ENCODE assay signal across 8 cellular contexts in genomic region chr22:41204992-41205900, GRCh38. TPM values are rescaled to one million over a fixed set of nuclear protein-coding genes. Genes with fewer than 3 reads are reported as not detected.
DNase-seq lines count a peak whose midpoint lies in the region; ATAC-seq and TF ChIP-seq lines count a peak whose summit lies in the region.

L3MBTL2 (plus strand) TSS chr22:41205312; CDS start chr22:41205363, 51 bp downstream.

- H3K4me1 ChIP-seq in SK-N-SH (ENCODE audit: control insufficient read depth in 1 of 2, insufficient read depth in 2 of 2, low read depth in 1 of 2, low read length in 1 of 2), result peaks cover 0 to 4% of the 10 kb centered on the region in 2 experiments; a peak in 1 of 4 replicates

- no peaks in the 10 kb centered on the region for H4K20me1 ChIP-seq in SK-N-SH (ENCODE audit: insufficient read depth)

- peak within 1 kb of the TSS; percentile 76 for H3K4me2 ChIP-seq in SK-N-SH

- ATAC-seq in HG02571 (IDR thresholded peaks at IDR 0.05; ENCODE audit: unreplicated experiment), result peak; percentile 96

- WGBS in SK-N-SH (ENCODE audit: low lambda C conversion rate), result 6% methylated on average over 14 of the region's 47 CpGs

- DNase-seq in GM04504 (ENCODE audit: low read depth), result peak; percentile 91
- peak; percentile 97 for DNase-seq in NCI-H1048 (lab: John Stamatoyannopoulos, UW)
- peak; percentile 90 for DNase-seq in SK-N-SH
- DNase-seq in activated naive CD4-positive, alpha-beta T cell treated with anti-CD3 and anti-CD28 coated beads, Interleukin-2, amount 50 U/mL, for 16 hours, result peak; percentile 99
- peak; percentile 99 for DNase-seq in germinal center (ENCODE audit: low spot score)
- peak; percentile 76 for DNase-seq in non-pigmented ciliary epithelial cell (ENCODE audit: low read depth)
- DNase-seq in superior temporal gyrus (ENCODE audit: extremely low spot score), result peak; percentile 99

- TF ChIP-seq RAD21 in SK-N-SH (IDR thresholded peaks at IDR 0.05; ENCODE audit: low read length), result no peak

- no peaks in the 10 kb centered on the region for H3K9me3 ChIP-seq in SK-N-SH

- H2AFZ ChIP-seq in SK-N-SH (ENCODE audit: low read depth), result peak within 1 kb of the TSS; percentile 72; the same call in 1 of the 2 replicates

- no peaks in the 10 kb centered on the region for H3K27me3 ChIP-seq in SK-N-SH (ENCODE audit: insufficient read depth)

- TF ChIP-seq EP300 in SK-N-SH (IDR thresholded peaks at IDR 0.05; ENCODE audit: borderline replicate concordance in 1 of 2, low read depth in 1 of 2, low read length in 1 of 2), result no peak

- TF ChIP-seq CTCF in SK-N-SH (IDR thresholded peaks at IDR 0.05), result no peak

- H3K4me3 ChIP-seq in SK-N-SH (ENCODE audit: low read depth in 2 of 2, low read length in 1 of 2), result peak within 1 kb of the TSS; percentile 60 to 70

- H3K36me3 ChIP-seq in SK-N-SH (replicated peaks in 1 of 2; ENCODE audit: control insufficient read depth in 1 of 2, insufficient read depth in 2 of 2, low read length in 1 of 2), result no peaks in the 10 kb centered on the region

- H3K9ac ChIP-seq in SK-N-SH, result peak within 1 kb of the TSS; percentile 72

- H3F3A ChIP-seq in SK-N-SH (replicated peaks; ENCODE audit: insufficient read depth), result no peaks in the 10 kb centered on the region

- CTCF ChIA-PET in SK-N-SH (lab: Yijun Ruan, JAX), result no interaction called here

- peaks cover 18% of the 10 kb centered on the region for H3K79me2 ChIP-seq in SK-N-SH (ENCODE audit: insufficient read depth)

- no peaks in the 10 kb centered on the region for H3K9me2 ChIP-seq in SK-N-SH

- peak within 1 kb of the TSS in 1 of 2 experiments; percentile 48; a peak in 1 of 4 replicates for H3K27ac ChIP-seq in SK-N-SH (ENCODE audit: low read depth in 2 of 2, low read length in 1 of 2)

- POLR2A ChIA-PET in SK-N-SH (lab: Yijun Ruan, JAX), result no interaction called here

TF ChIP-seq in SK-N-SH, 30 proteins besides CTCF, POLR2A, EP300 and RAD21 (continues in another document):
- no peak for TF ChIP-seq SMC3 (IDR thresholded peaks at IDR 0.05; ENCODE audit: low read depth, low read length)
- no peak for TF ChIP-seq RXRA (IDR thresholded peaks at IDR 0.05; ENCODE audit: borderline replicate concordance, low read depth)
- TF ChIP-seq FOXM1 (IDR thresholded peaks at IDR 0.05; ENCODE audit: low read depth), result no peak
- TF ChIP-seq REST (IDR thresholded peaks at IDR 0.05; ENCODE audit: low read depth, low read length), result no peak
- no peak for TF ChIP-seq FOSL2 (IDR thresholded peaks at IDR 0.05; ENCODE audit: borderline replicate concordance, low read depth)
- TF ChIP-seq ZBTB33 (IDR thresholded peaks at IDR 0.05; ENCODE audit: borderline replicate concordance, low read depth), result no peak
- no peak for TF ChIP-seq SIN3A (IDR thresholded peaks at IDR 0.05; ENCODE audit: borderline replicate concordance, low read depth, low read length)
- TF ChIP-seq ELF1 (IDR thresholded peaks at IDR 0.05), result peak; percentile 64; the same call in 1 of the 2 replicates
- no peak for TF ChIP-seq TCF12 (IDR thresholded peaks at IDR 0.05)
- no peak for TF ChIP-seq TEAD4 (IDR thresholded peaks at IDR 0.05; ENCODE audit: borderline replicate concordance, insufficient read depth)
- TF ChIP-seq MAX (IDR thresholded peaks at IDR 0.05; ENCODE audit: low read depth), result 0 out of 2 replicates have a peak, but pooled peaks have one; percentile 9
- TF ChIP-seq USF2 (IDR thresholded peaks at IDR 0.05; ENCODE audit: borderline replicate concordance, low read depth, low read length), result no peak
- TF ChIP-seq IRF3 (IDR thresholded peaks at IDR 0.05; ENCODE audit: low read depth, low read length), result no peak
- TF ChIP-seq GABPA (IDR thresholded peaks at IDR 0.05; ENCODE audit: low read depth), result peak; percentile 63
- TF ChIP-seq RCOR1 (IDR thresholded peaks at IDR 0.05; ENCODE audit: low read length), result no peak
- TF ChIP-seq GATA2 (CRISPR knock-in tag; IDR thresholded peaks at IDR 0.05), result no peak
- TF ChIP-seq NFIC (IDR thresholded peaks at IDR 0.05; ENCODE audit: borderline replicate concordance), result no peak
- no peak for TF ChIP-seq PBX3 (IDR thresholded peaks at IDR 0.05)
- TF ChIP-seq FOXJ3 (CRISPR knock-in tag; IDR thresholded peaks at IDR 0.05), result no peak
- TF ChIP-seq MXI1 (IDR thresholded peaks at IDR 0.05; ENCODE audit: low read depth, low read length), result peak; percentile 45
- TF ChIP-seq TAF1 (IDR thresholded peaks at IDR 0.05; ENCODE audit: borderline replicate concordance, low read depth, low read length), result peak; percentile 53

RNA-seq across cellular contexts. Expression of gene L3MBTL2, which starts in this region (rescaled TPM):
- polyA plus RNA-seq in SK-N-SH (2012; rRNA removed), result 11.8 and 13.3 TPM in 2 replicates
- 9.0 and 9.7 TPM in 2 replicates for polyA plus RNA-seq in SK-N-SH (2012; cell fraction: cytosol; rRNA removed)
- polyA plus RNA-seq in SK-N-SH (2012; cell fraction: nucleus; rRNA removed), result 17.0 and 21.0 TPM in 2 replicates
